9 cellular contexts compared by ENCODE assay signal in the genomic region with DNA sequence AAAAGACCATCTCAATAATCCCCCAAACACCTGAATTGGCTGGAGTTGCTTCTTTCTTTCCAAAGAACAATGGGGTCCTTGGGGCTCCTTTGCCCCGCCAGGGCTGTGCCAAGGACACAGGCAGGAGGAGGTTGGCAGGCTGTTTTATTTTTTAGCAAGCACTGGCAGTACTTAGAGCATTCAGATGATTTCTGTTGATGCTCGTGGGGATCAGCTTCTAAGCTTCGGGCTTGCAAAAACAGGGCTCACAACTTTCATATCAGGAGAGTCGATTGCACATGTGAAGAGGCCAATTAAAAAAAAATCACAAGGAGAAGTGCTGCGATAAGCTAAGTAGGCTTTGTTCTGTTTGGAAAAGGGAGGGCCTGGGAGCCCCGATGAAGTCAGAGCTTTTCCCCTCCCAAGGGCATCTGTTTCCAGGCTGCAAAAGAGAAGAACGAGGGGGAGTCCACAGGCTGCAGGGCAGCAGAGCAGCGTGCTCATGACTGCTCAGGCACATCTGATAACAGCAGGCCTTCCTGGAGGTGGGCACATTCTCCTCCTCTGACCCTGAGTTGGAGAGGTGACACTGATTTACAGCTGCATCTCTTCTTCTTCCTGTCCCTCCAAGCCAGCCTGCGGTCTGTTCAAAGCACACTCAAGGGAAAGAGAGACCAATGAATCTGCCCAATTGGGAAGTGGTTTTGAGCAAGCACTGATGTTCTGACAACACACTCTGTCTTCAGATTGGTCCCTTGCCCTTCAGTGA. TPM values are rescaled to one million over a fixed set of nuclear protein-coding genes. Genes with fewer than 3 reads are reported as not detected.
DNase-seq lines count a peak whose midpoint lies in the region; ATAC-seq, FAIRE-seq and TF ChIP-seq lines count a peak whose summit lies in the region.
"Had no signal": no experiment of that assay in that cellular context is flagged by ENCODE, and none has a peak within 500 bp of the region (broad histone marks: within the 10 kb centered on the region; RNA-seq: fewer than 3 reads in every experiment).

No MANE protein-coding gene starts in this region.

- H3K9me3 Mint-ChIP-seq in activated T-helper 2 cell treated with anti-CD3 and anti-CD28 coated beads, Interferon-gamma antibody, Interleukin-2, Interleukin-4, amounts not matched to agents 10 μg/mL and 5 μg/mL and 100 μg/mL, durations not matched to agents 14 hours and 24 hours and 36 hours, result peaks cover 11% of the 10 kb centered on the region
- H3K9me3 Mint-ChIP-seq in nephron progenitor cell, result no peaks in the 10 kb centered on the region
- H3K9me3 Mint-ChIP-seq: naive thymus-derived CD8-positive, alpha-beta T cell had no signal

- peak overlapping the region; percentile 24; the same call in 1 of the 2 replicates for H3K4me2 ChIP-seq in MM.1S (ENCODE audit: low read depth, low read length)

- no peak overlapping the region for H3K4me3 ChIP-seq in GM12865 (ENCODE audit: low read depth, low read length)
- no peak overlapping the region for H3K4me3 ChIP-seq in MM.1S (ENCODE audit: low read length)

- no peaks in the 10 kb centered on the region for H3K27me3 ChIP-seq in MM.1S (replicated peaks; ENCODE audit: insufficient read depth, low read length)

- FAIRE-seq in frontal cortex (lab: Jason Lieb, UNC), result no peak

- H3K27ac Mint-ChIP-seq in activated T-helper 2 cell treated with anti-CD3 and anti-CD28 coated beads, Interferon-gamma antibody, Interleukin-2, Interleukin-4, amounts not matched to agents 10 μg/mL and 5 μg/mL and 100 μg/mL, durations not matched to agents 14 hours and 24 hours and 36 hours, result peak overlapping the region; percentile 74
- H3K27ac Mint-ChIP-seq in nephron progenitor cell, result peak overlapping the region; percentile 84

- H3K9ac ChIP-seq in MM.1S (ENCODE audit: low read length), result no peak overlapping the region

- H3K9me2 ChIP-seq in MM.1S (replicated peaks; ENCODE audit: insufficient read depth, low read length), result no peaks in the 10 kb centered on the region

- H3K79me2 ChIP-seq in MM.1S (ENCODE audit: low read length), result no peaks in the 10 kb centered on the region

- no peak overlapping the region for H2AFZ ChIP-seq in MM.1S (ENCODE audit: low read length)

- H4K20me1 ChIP-seq in MM.1S (ENCODE audit: insufficient read depth, low read length), result no peaks in the 10 kb centered on the region

- DNase-seq in GM12865 (ENCODE audit: low read depth) (peak; percentile 64), MM.1S (no peak), nephron progenitor cell (peak; percentile 58), frontal cortex (ENCODE audit: low spot score in 2 of 2) (no peak), COR-L47 (lab: John Stamatoyannopoulos, UW) (no peak)
- no peak for DNase-seq in activated T-helper 2 cell treated with anti-CD3 and anti-CD28 coated beads, Interferon-gamma antibody, Interleukin-2, Interleukin-4, amounts not matched to agents 10 μg/mL and 5 μg/mL and 100 μg/mL, durations not matched to agents 14 hours and 24 hours and 36 hours (ENCODE audit: low spot score)
- no peak for DNase-seq in stimulated activated CD4-positive, alpha-beta T cell treated with anti-CD3 and anti-CD28 coated beads, Interleukin-4, amount 100 ng/mL, for 24 hours
- DNase-seq: naive thymus-derived CD8-positive, alpha-beta T cell had no signal

- no peak for TF ChIP-seq CTCF in GM12865 (IDR thresholded peaks at IDR 0.05; ENCODE audit: insufficient read depth, low read depth, low read length, missing control alignments)
- TF ChIP-seq CTCF in MM.1S (IDR thresholded peaks at IDR 0.05; ENCODE audit: low read length), result no peak
- no peak for TF ChIP-seq CTCF in nephron progenitor cell (IDR thresholded peaks at IDR 0.05)

- no peaks in the 10 kb centered on the region for H3K27me3 Mint-ChIP-seq in activated T-helper 2 cell treated with anti-CD3 and anti-CD28 coated beads, Interferon-gamma antibody, Interleukin-2, Interleukin-4, amounts not matched to agents 10 μg/mL and 5 μg/mL and 100 μg/mL, durations not matched to agents 14 hours and 24 hours and 36 hours (ENCODE audit: low read depth)
- H3K27me3 Mint-ChIP-seq in nephron progenitor cell (ENCODE audit: low read depth, poor library complexity), result peaks cover 11% of the 10 kb centered on the region

- H3F3A ChIP-seq in MM.1S (ENCODE audit: insufficient read depth, low read length), result no peaks in the 10 kb centered on the region

- peak overlapping the region; percentile 47 for H3K4me3 Mint-ChIP-seq in activated T-helper 2 cell treated with anti-CD3 and anti-CD28 coated beads, Interferon-gamma antibody, Interleukin-2, Interleukin-4, amounts not matched to agents 10 μg/mL and 5 μg/mL and 100 μg/mL, durations not matched to agents 14 hours and 24 hours and 36 hours (ENCODE audit: low read depth)
- H3K4me3 Mint-ChIP-seq in nephron progenitor cell, result peak overlapping the region; percentile 29
- H3K4me3 Mint-ChIP-seq: naive thymus-derived CD8-positive, alpha-beta T cell had no signal

- H3K36me3 Mint-ChIP-seq in activated T-helper 2 cell treated with anti-CD3 and anti-CD28 coated beads, Interferon-gamma antibody, Interleukin-2, Interleukin-4, amounts not matched to agents 10 μg/mL and 5 μg/mL and 100 μg/mL, durations not matched to agents 14 hours and 24 hours and 36 hours (ENCODE audit: low read depth), result peaks cover 3% of the 10 kb centered on the region
- no peaks in the 10 kb centered on the region for H3K36me3 Mint-ChIP-seq in nephron progenitor cell (ENCODE audit: low read depth)
- H3K36me3 Mint-ChIP-seq: naive thymus-derived CD8-positive, alpha-beta T cell had no signal

- H3K27ac ChIP-seq in MM.1S (ENCODE audit: low read length), result no peak overlapping the region

- ATAC-seq in esophagus mucosa, result no peak

- H3K36me3 ChIP-seq in MM.1S (replicated peaks; ENCODE audit: insufficient read depth, low read length), result no peaks in the 10 kb centered on the region

- 0 out of 2 replicates have a peak, but pooled peaks cover 8% of the 10 kb centered on the region for H3K4me1 ChIP-seq in MM.1S (ENCODE audit: low read length)

- intact Hi-C loops in activated T-helper 2 cell treated with anti-CD3 and anti-CD28 coated beads, Interferon-gamma antibody, Interleukin-2, Interleukin-4, amounts not matched to agents 10 μg/mL and 5 μg/mL and 100 μg/mL, durations not matched to agents 14 hours and 24 hours and 36 hours (cut with micrococcal nuclease), result loop anchor here (1.0 to 5.0 kb wide), 4 partner anchors 8 to 362 kb away; partner anchors contain the start of gene DR1

- H3K4me1 Mint-ChIP-seq in activated T-helper 2 cell treated with anti-CD3 and anti-CD28 coated beads, Interferon-gamma antibody, Interleukin-2, Interleukin-4, amounts not matched to agents 10 μg/mL and 5 μg/mL and 100 μg/mL, durations not matched to agents 14 hours and 24 hours and 36 hours (ENCODE audit: low read depth), result peaks cover 77% of the 10 kb centered on the region
- H3K4me1 Mint-ChIP-seq in nephron progenitor cell, result peaks cover 81% of the 10 kb centered on the region

- H3K9me3 ChIP-seq in MM.1S (replicated peaks; ENCODE audit: insufficient read depth, low read length), result no peaks in the 10 kb centered on the region

RNA-seq across cellular contexts. Expression of gene BCAR3, which starts 27.3 kb away (rescaled TPM):
- 8.1 and 9.4 TPM in 2 replicates for total RNA-seq in activated T-helper 2 cell treated with anti-CD3 and anti-CD28 coated beads, Interferon-gamma antibody, Interleukin-2, Interleukin-4, amounts not matched to agents 10 μg/mL and 5 μg/mL and 100 μg/mL, durations not matched to agents 14 hours and 24 hours and 36 hours
- 5.7 TPM for total RNA-seq in esophagus mucosa
- 4.1 TPM for total RNA-seq in frontal cortex

Comparison
In these comparisons a context has a peak if more than half of its experiments do, and no peak if none do; other contexts are left out.
1. DNase-seq: peak in GM12865 (single experiment) and nephron progenitor cell (single experiment); none in MM.1S (single experiment), activated T-helper 2 cell treated with anti-CD3 and anti-CD28 coated beads, Interferon-gamma antibody, Interleukin-2, Interleukin-4, amounts not matched to agents 10 μg/mL and 5 μg/mL and 100 μg/mL, durations not matched to agents 14 hours and 24 hours and 36 hours (single experiment), stimulated activated CD4-positive, alpha-beta T cell treated with anti-CD3 and anti-CD28 coated beads, Interleukin-4, amount 100 ng/mL, for 24 hours (single experiment), frontal cortex (0 of 2) and COR-L47 (single experiment).